In the genomic region with DNA sequence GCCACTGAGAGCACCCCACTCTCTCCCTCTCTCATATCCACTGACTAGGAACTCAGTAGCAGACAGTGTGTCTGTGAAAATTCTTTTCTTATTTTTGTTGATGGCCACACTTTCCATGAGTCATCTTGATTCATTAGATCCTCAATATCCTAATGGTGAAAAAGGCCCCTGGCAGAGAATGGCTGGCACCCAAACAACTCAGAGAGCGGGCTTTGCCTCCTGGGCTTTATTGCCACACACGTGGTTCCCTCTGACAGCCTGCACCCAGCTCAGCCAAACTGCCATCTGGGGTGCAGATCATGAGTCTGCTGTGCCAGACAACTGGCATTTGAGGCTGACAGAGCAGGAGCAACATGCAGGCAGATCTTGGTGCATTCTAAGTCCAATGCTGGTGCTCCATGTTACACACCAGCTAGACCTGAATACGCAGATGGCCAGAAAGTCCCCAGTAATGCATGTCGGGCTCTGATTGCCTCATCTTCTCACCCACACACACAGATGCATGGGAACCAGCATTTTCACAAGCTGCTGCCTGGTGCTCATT, we compare ENCODE assay signal across 10 cellular contexts.
DNase-seq lines count a peak whose midpoint lies in the region; ATAC-seq and TF ChIP-seq lines count a peak whose summit lies in the region.
"Had no signal": no experiment of that assay in that cellular context is flagged by ENCODE, and none has a peak within 500 bp of the region (broad histone marks: within the 10 kb centered on the region; RNA-seq: fewer than 3 reads in every experiment).

No MANE protein-coding gene starts in this region.

- no peaks in the 10 kb centered on the region for H3K36me3 ChIP-seq in MG63

- DNase-seq in AG10803 (ENCODE audit: low read depth) (peak; percentile 80), MG63 (peak; percentile 93), epithelial cell of esophagus (ENCODE audit: low read depth) (peak; percentile 93), superior temporal gyrus (ENCODE audit: extremely low spot score) (no peak), germinal center (ENCODE audit: low spot score) (no peak), NAMALWA (ENCODE audit: low spot score) (no peak)
- no peak for DNase-seq in stimulated activated CD4-positive, alpha-beta T cell treated with anti-CD3 and anti-CD28 coated beads, Interleukin-4, amount 100 ng/mL, for 4 hours
- DNase-seq: activated naive CD4-positive, alpha-beta T cell had no signal

- peak; percentile 60 for ATAC-seq in GM19035 (IDR thresholded peaks at IDR 0.05; ENCODE audit: unreplicated experiment)
- ATAC-seq: K562 had no signal

- no peaks in the 10 kb centered on the region; the same call in 1 of the 2 replicates for H3K9me3 ChIP-seq in MG63

- H3K27me3 ChIP-seq in MG63, result no peaks in the 10 kb centered on the region

- H3K4me3 ChIP-seq in AG10803 (ENCODE audit: low read length) (no peak overlapping the region), MG63 (no peak overlapping the region), epithelial cell of esophagus (ENCODE audit: low read length) (no peak overlapping the region)
- H3K4me3 ChIP-seq: K562 had no signal

- TF ChIP-seq CTCF in AG10803 (conservative IDR thresholded peaks at IDR 0.05; ENCODE audit: low read length) (no peak), epithelial cell of esophagus (IDR thresholded peaks at IDR 0.05; ENCODE audit: insufficient read depth, low read depth, low read length, missing control alignments) (no peak)

Comparison
In these comparisons a context has a peak if more than half of its experiments do, and no peak if none do; other contexts are left out.
1. DNase-seq: peak in AG10803 (single experiment), MG63 (single experiment) and epithelial cell of esophagus (single experiment); none in superior temporal gyrus (single experiment), stimulated activated CD4-positive, alpha-beta T cell treated with anti-CD3 and anti-CD28 coated beads, Interleukin-4, amount 100 ng/mL, for 4 hours (0 of 2), germinal center (single experiment) and NAMALWA (single experiment).